Comparison of ENCODE assay signal across 8 cellular contexts in genomic region chr11:104705475-104706195, GRCh38.
DNase-seq lines count a peak whose midpoint lies in the region; ATAC-seq lines count a peak whose summit lies in the region.

No MANE protein-coding gene starts in this region.

- no peak overlapping the region for H3K4ac ChIP-seq in trophoblast cell (ENCODE audit: low read depth, low read length)

- no peak overlapping the region for H2AFZ ChIP-seq in trophoblast cell (ENCODE audit: insufficient read depth, low read length, poor library complexity)

- no peaks in the 10 kb centered on the region for H3K9me3 ChIP-seq in CD8-positive, alpha-beta memory T cell (ENCODE audit: low read length)
- no peaks in the 10 kb centered on the region for H3K9me3 ChIP-seq in trophoblast cell (ENCODE audit: insufficient read depth, low read depth, low read length)

- H3K9ac ChIP-seq in trophoblast cell (ENCODE audit: low read length) = no peak overlapping the region

- ATAC-seq in GM21390 (IDR thresholded peaks at IDR 0.05; ENCODE audit: unreplicated experiment) = peak; percentile 99

- peak; percentile 42 to 86 (median 83) for DNase-seq in CD8-positive, alpha-beta memory T cell
- DNase-seq in activated CD4-positive, alpha-beta T cell treated with anti-CD3 and anti-CD28 coated beads for 48 hours = peak; percentile 73
- peak; percentile 67 for DNase-seq in dermis blood vessel endothelial cell
- peak in 1 of 2 donors; percentile 8 for DNase-seq in trophoblast cell
- DNase-seq in iPS-NIHi11 (ENCODE audit: low spot score) = no peak
- DNase-seq in HT-29 (ENCODE audit: low spot score) = no peak

- WGBS in trophoblast cell (ENCODE audit: extremely low coverage, insufficient coverage, insufficient read length) = no CpG with 5 or more reads among the region's 4 CpGs

- H2BK120ac ChIP-seq in trophoblast cell (ENCODE audit: insufficient read depth, low read length, poor library complexity) = peak overlapping the region; percentile 60

- no peak overlapping the region for H3K14ac ChIP-seq in trophoblast cell (ENCODE audit: low read length)

- H3K18ac ChIP-seq in trophoblast cell (ENCODE audit: low read length) = no peak overlapping the region

- no peak overlapping the region for H4K12ac ChIP-seq in trophoblast cell (ENCODE audit: low read depth, low read length)

- H3K36me3 Mint-ChIP-seq in CD8-positive, alpha-beta memory T cell = peaks cover 0 to 5% (median 0%) of the 10 kb centered on the region in 3 donors
- no peaks in the 10 kb centered on the region for H3K36me3 Mint-ChIP-seq in IgD-negative memory B cell

- no peaks in the 10 kb centered on the region for H3K27me3 ChIP-seq in CD8-positive, alpha-beta memory T cell (ENCODE audit: insufficient read depth, low read length, poor library complexity, severe bottlenecking)
- no peaks in the 10 kb centered on the region for H3K27me3 ChIP-seq in trophoblast cell (ENCODE audit: insufficient read depth, low read length)

- H3K36me3 ChIP-seq in CD8-positive, alpha-beta memory T cell (ENCODE audit: insufficient read depth, low read length) = no peaks in the 10 kb centered on the region
- H3K36me3 ChIP-seq in trophoblast cell (ENCODE audit: control insufficient read depth in 1 of 2, insufficient read depth in 2 of 2, low read length in 2 of 2) = no peaks in the 10 kb centered on the region

- H3K27ac Mint-ChIP-seq in CD8-positive, alpha-beta memory T cell = peak overlapping the region; percentile 91 to 99 (median 97)
- H3K27ac Mint-ChIP-seq in IgD-negative memory B cell = peak overlapping the region; percentile 33 to 92 (median 91)

- POLR2A ChIA-PET in CD8-positive, alpha-beta memory T cell (lab: Charles Lee) = interaction anchor here (0.6 kb wide), 1 partner anchor 395 kb away, joined by 3 read pairs; no protein-coding TSS in a partner anchor

- CTCF ChIA-PET in CD8-positive, alpha-beta memory T cell (lab: Charles Lee) = interaction anchor here (1.2 kb wide), 1 partner anchor 96 kb away, joined by 3 read pairs; no protein-coding TSS in a partner anchor

- peak overlapping the region; percentile 68 to 87 (median 81) for H3K4me3 Mint-ChIP-seq in CD8-positive, alpha-beta memory T cell
- H3K4me3 Mint-ChIP-seq in IgD-negative memory B cell = peak overlapping the region; percentile 31 to 90 (median 76)

- H3K27ac ChIP-seq in CD8-positive, alpha-beta memory T cell (ENCODE audit: low read depth, low read length) = peak overlapping the region; percentile 35
- H3K27ac ChIP-seq in trophoblast cell (ENCODE audit: low read depth, low read length) = no peak overlapping the region

- H2BK12ac ChIP-seq in trophoblast cell (ENCODE audit: low read length) = no peak overlapping the region

- no peaks in the 10 kb centered on the region for H3K27me3 Mint-ChIP-seq in CD8-positive, alpha-beta memory T cell
- H3K27me3 Mint-ChIP-seq in IgD-negative memory B cell = no peaks in the 10 kb centered on the region

- H3K79me2 ChIP-seq in trophoblast cell (ENCODE audit: control insufficient read depth, insufficient read depth, low read length, poor library complexity) = no peaks in the 10 kb centered on the region

- H3K4me1 Mint-ChIP-seq in CD8-positive, alpha-beta memory T cell = peaks cover 51 to 66% (median 64%) of the 10 kb centered on the region in 3 donors
- peaks cover 14 to 24% (median 23%) of the 10 kb centered on the region in 3 donors for H3K4me1 Mint-ChIP-seq in IgD-negative memory B cell

- no peak overlapping the region for H2BK5ac ChIP-seq in trophoblast cell (ENCODE audit: low read depth, low read length, poor library complexity)

- no peaks in the 10 kb centered on the region for H3K9me3 Mint-ChIP-seq in CD8-positive, alpha-beta memory T cell
- peaks cover 0 to 3% (median 2%) of the 10 kb centered on the region in 3 donors for H3K9me3 Mint-ChIP-seq in IgD-negative memory B cell

- H3K4me2 ChIP-seq in trophoblast cell (ENCODE audit: low read length) = no peak overlapping the region

- H3K4me3 ChIP-seq in CD8-positive, alpha-beta memory T cell (ENCODE audit: low read length) = peak overlapping the region; percentile 34
- H3K4me3 ChIP-seq in trophoblast cell (ENCODE audit: low read depth, low read length) = no peak overlapping the region

- H3K4me1 ChIP-seq in CD8-positive, alpha-beta memory T cell (ENCODE audit: insufficient read depth, low read length) = peaks cover 56% of the 10 kb centered on the region
- H3K4me1 ChIP-seq in trophoblast cell (ENCODE audit: control insufficient read depth in 1 of 2, insufficient read depth in 2 of 2, low read length in 2 of 2) = no peaks in the 10 kb centered on the region

- H3K23ac ChIP-seq in trophoblast cell (ENCODE audit: low read length) = no peak overlapping the region

- H2AK5ac ChIP-seq in trophoblast cell (ENCODE audit: low read length) = no peak overlapping the region

- peaks cover 3% of the 10 kb centered on the region for H3K79me1 ChIP-seq in trophoblast cell (ENCODE audit: low read length)

- H4K8ac ChIP-seq in trophoblast cell (ENCODE audit: low read depth, low read length) = no peak overlapping the region

- H4K91ac ChIP-seq in trophoblast cell (ENCODE audit: low read depth, low read length) = no peak overlapping the region

Comparison
In these comparisons a context has a peak if more than half of its experiments do, and no peak if none do; other contexts are left out.
1. DNase-seq: peak in CD8-positive, alpha-beta memory T cell (5 of 5), activated CD4-positive, alpha-beta T cell treated with anti-CD3 and anti-CD28 coated beads for 48 hours (single experiment) and dermis blood vessel endothelial cell (single experiment); none in iPS-NIHi11 (single experiment) and HT-29 (single experiment).